In the genomic region with DNA sequence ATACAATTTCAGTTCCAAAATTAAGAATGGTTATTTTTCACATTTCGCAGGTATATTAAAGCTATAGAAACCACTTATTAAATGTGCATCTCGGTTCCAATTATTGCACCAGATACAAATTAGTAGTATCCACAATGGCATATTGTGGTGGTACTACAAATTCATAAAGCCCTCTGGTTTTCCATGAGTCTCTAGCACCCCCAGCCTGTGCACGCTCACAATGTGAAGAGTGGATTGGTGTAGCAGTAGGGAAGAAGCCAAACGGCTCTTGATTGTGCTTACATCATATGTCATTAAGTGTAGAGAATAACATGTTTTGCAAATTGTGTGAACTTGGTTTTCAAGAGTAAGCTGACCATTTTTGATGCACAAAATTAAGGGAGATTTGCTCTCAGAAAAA, we compare ENCODE assay signal across 12 cellular contexts. TPM values are rescaled to one million over a fixed set of nuclear protein-coding genes. Genes with fewer than 3 reads are reported as not detected.
DNase-seq lines count a peak whose midpoint lies in the region; ATAC-seq and TF ChIP-seq lines count a peak whose summit lies in the region.
"Had no signal": no experiment of that assay in that cellular context is flagged by ENCODE, and none has a peak within 500 bp of the region (broad histone marks: within the 10 kb centered on the region; RNA-seq: fewer than 3 reads in every experiment).

No MANE protein-coding gene starts in this region.

- no peaks in the 10 kb centered on the region for H3K36me3 Mint-ChIP-seq in endodermal cell (ENCODE audit: low read depth)

- no peak for TF ChIP-seq EP300 in ovary (IDR thresholded peaks at IDR 0.05)

- H3K27ac ChIP-seq in endodermal cell (ENCODE audit: low read depth, low read length) (no peak overlapping the region), ovary (no peak overlapping the region)

- no peaks in the 10 kb centered on the region for H3K4me1 ChIP-seq in endodermal cell (ENCODE audit: control insufficient read depth, insufficient read depth, low read length)
- H3K4me1 ChIP-seq in ovary (ENCODE audit: insufficient read depth): no peaks in the 10 kb centered on the region

- DNase-seq in NCI-H2107 treated with DMSO at 0.1 percent for 48 hours (lab: John Stamatoyannopoulos, UW; ENCODE audit: unreplicated experiment): peak; percentile 37
- DNase-seq in NCI-H2107 (lab: John Stamatoyannopoulos, UW): no peak
- DNase-seq in NCI-H748 (lab: John Stamatoyannopoulos, UW; ENCODE audit: unreplicated experiment): peak; percentile 74
- DNase-seq in endodermal cell: no peak
- DNase-seq in retina: peak; percentile 7
- DNase-seq in ovary: no peak
- no peak for DNase-seq in effector CD4-positive, alpha-beta T cell
- DNase-seq: activated CD4-positive, alpha-beta T cell treated with anti-CD3 and anti-CD28 coated beads for 4 hours; left cardiac atrium; NCI-H187 treated with DMSO at 0.1 percent for 48 hours had no signal

- intact Hi-C loops in ovary (cut with DNase I): no loop called here

- H3K36me3 ChIP-seq in endodermal cell (ENCODE audit: control insufficient read depth, insufficient read depth, low read length): no peaks in the 10 kb centered on the region
- H3K36me3 ChIP-seq in ovary: no peaks in the 10 kb centered on the region

- no peak for ATAC-seq in HG03521 (IDR thresholded peaks at IDR 0.05; ENCODE audit: unreplicated experiment)

- H3K27me3 ChIP-seq in endodermal cell (ENCODE audit: control insufficient read depth, insufficient read depth, low read length, poor library complexity, severe bottlenecking) (peaks cover 37% of the 10 kb centered on the region), ovary (no peaks in the 10 kb centered on the region)

- WGBS in endodermal cell (ENCODE audit: insufficient coverage in 1 of 2, insufficient read length in 1 of 2), 2 experiments: 48% methylated on average over 4 of the region's 4 CpGs; no CpG with 5 or more reads in 1 of the 2 experiments
- WGBS in ovary, 3 donors: 60 to 70% (median 66%) methylated on average over 4 of the region's 4 CpGs

- H3K27ac Mint-ChIP-seq in endodermal cell: no peak overlapping the region

- TF ChIP-seq POLR2A in ovary (IDR thresholded peaks at IDR 0.05): no peak

- H3K4me3 ChIP-seq in endodermal cell (ENCODE audit: low read length): peak overlapping the region; percentile 83
- no peak overlapping the region for H3K4me3 ChIP-seq in ovary

- TF ChIP-seq CTCF in endodermal cell (conservative IDR thresholded peaks at IDR 0.05) (no peak), ovary (IDR thresholded peaks at IDR 0.05) (no peak)

- H3K27me3 Mint-ChIP-seq in endodermal cell (ENCODE audit: insufficient read depth): peaks cover 50% of the 10 kb centered on the region

- H3K9ac ChIP-seq in endodermal cell (ENCODE audit: extremely low read depth, low read length, poor library complexity, severe bottlenecking): no peak overlapping the region

- no peaks in the 10 kb centered on the region for H3K9me3 Mint-ChIP-seq in endodermal cell

- H3K4me3 Mint-ChIP-seq in endodermal cell: peak overlapping the region; percentile 75

- H3K9me3 ChIP-seq in endodermal cell (ENCODE audit: control insufficient read depth, low read length) (no peaks in the 10 kb centered on the region), ovary (no peaks in the 10 kb centered on the region)

- peaks cover 27% of the 10 kb centered on the region for H3K4me1 Mint-ChIP-seq in endodermal cell

RNA-seq across cellular contexts. Expression of a gene that starts 1.9 kb away (rescaled TPM):
- total RNA-seq in endodermal cell (not detected), ovary (under 1 TPM in 2 of 7 donors, not detected in 5; 0.08 to 0.34 TPM)
- 1.8 TPM for polyA plus RNA-seq in endodermal cell (2013, experiment 1 of 2)
- 0.87 TPM for polyA plus RNA-seq in endodermal cell (2013, experiment 2 of 2)
- under 1 TPM; 0.11 to 0.52 TPM for polyA plus RNA-seq in ovary
- total RNA-seq: pulmonary artery endothelial cell had no signal

Comparison
In these comparisons a context has a peak if more than half of its experiments do, and no peak if none do; other contexts are left out.
1. DNase-seq: peak in NCI-H2107 treated with DMSO at 0.1 percent for 48 hours (single experiment), NCI-H748 (single experiment) and retina (single experiment); none in NCI-H2107 (single experiment), endodermal cell (single experiment), ovary (0 of 5) and effector CD4-positive, alpha-beta T cell (single experiment).